ENCODE assay signal across 31 cellular contexts in genomic region chr9:22131817-22132216, GRCh38.
"Had no signal": no experiment of that assay in that cellular context is flagged by ENCODE, and none has a peak within 500 bp of the region (broad histone marks: within the 10 kb centered on the region; RNA-seq: fewer than 3 reads in every experiment).

No MANE protein-coding gene starts in this region.

- H3K4me1 ChIP-seq: adrenal gland, body of pancreas, esophagus muscularis mucosa, gastrocnemius medialis had no signal

- H3K4me3 ChIP-seq: adrenal gland, body of pancreas, esophagus muscularis mucosa, gastrocnemius medialis, heart left ventricle had no signal

- H3K9me3 ChIP-seq: adrenal gland, body of pancreas, esophagus muscularis mucosa, gastrocnemius medialis, heart left ventricle had no signal

- H3K36me3 ChIP-seq: adrenal gland, esophagus muscularis mucosa, gastrocnemius medialis, heart left ventricle, WERI-Rb-1 had no signal

- ATAC-seq: activated CD4-positive, CD25-positive, alpha-beta regulatory T cell treated with anti-CD3 and anti-CD28 coated beads, Interleukin-2, amount 50 U/mL, for 24 hours; activated CD8-positive, alpha-beta T cell treated with anti-CD3 and anti-CD28 coated beads for 36 hours; activated naive CD8-positive, alpha-beta T cell treated with anti-CD3 and anti-CD28 coated beads, Interleukin-2, amount 50 U/mL, for 24 hours; activated T-cell treated with anti-CD3 and anti-CD28 coated beads, Interleukin-2, amount 50 U/mL, for 4 hours; activated T-helper 17 cell treated with anti-CD3 and anti-CD28 coated beads, Interleukin-2, amount 50 U/mL, for 72 hours; body of pancreas; effector memory CD8-positive, alpha-beta T cell; foreskin keratinocyte; gastrocnemius medialis; heart left ventricle; T-helper 17 cell had no signal

- H3K27me3 ChIP-seq: adrenal gland, body of pancreas, esophagus muscularis mucosa, foreskin keratinocyte, gastrocnemius medialis, heart left ventricle had no signal

- DNase-seq: activated B cell treated with CpG ODN at 0.5 μM for 24 hours; activated CD4-positive, alpha-beta T cell treated with anti-CD3 and anti-CD28 coated beads for 48 hours; activated CD4-positive, alpha-beta T cell treated with anti-CD3 and anti-CD28 coated beads, Interleukin-2, amount 50 U/mL, for 1 hour; activated CD4-positive, alpha-beta T cell treated with anti-CD3 and anti-CD28 coated beads, Interleukin-2, amount 50 U/mL, for 48 hours; activated CD8-positive, alpha-beta memory T cell treated with anti-CD3 and anti-CD28 coated beads for 24 hours; activated CD8-positive, alpha-beta T cell treated with anti-CD3 and anti-CD28 coated beads for 36 hours; activated effector memory CD4-positive, alpha-beta T cell treated with Interleukin-2 at 50 U/mL for 16 hours; activated naive CD4-positive, alpha-beta T cell treated with anti-CD3 and anti-CD28 coated beads for 36 hours; activated naive CD8-positive, alpha-beta T cell treated with anti-CD3 and anti-CD28 coated beads for 36 hours; activated naive CD8-positive, alpha-beta T cell treated with anti-CD3 and anti-CD28 coated beads, Interleukin-2, amount 50 U/mL, for 24 hours; activated T-cell treated with anti-CD3 and anti-CD28 coated beads, Interleukin-2, amount 50 U/mL, for 4 hours; adrenal gland; amygdala; aorta; body of pancreas; caudate nucleus; cortex of kidney; dermis blood vessel endothelial cell; effector CD4-positive, alpha-beta T cell; effector memory CD8-positive, alpha-beta T cell; erythroblast; foreskin keratinocyte; gastrocnemius medialis; glutamatergic neuron; heart left ventricle; T-helper 17 cell; T1000; WERI-Rb-1 had no signal

- H3K27ac ChIP-seq: adrenal gland, body of pancreas, esophagus muscularis mucosa, foreskin keratinocyte, gastrocnemius medialis, heart left ventricle, WERI-Rb-1 had no signal
